Comparison of ENCODE assay signal across 1 cellular context in the genomic region with DNA sequence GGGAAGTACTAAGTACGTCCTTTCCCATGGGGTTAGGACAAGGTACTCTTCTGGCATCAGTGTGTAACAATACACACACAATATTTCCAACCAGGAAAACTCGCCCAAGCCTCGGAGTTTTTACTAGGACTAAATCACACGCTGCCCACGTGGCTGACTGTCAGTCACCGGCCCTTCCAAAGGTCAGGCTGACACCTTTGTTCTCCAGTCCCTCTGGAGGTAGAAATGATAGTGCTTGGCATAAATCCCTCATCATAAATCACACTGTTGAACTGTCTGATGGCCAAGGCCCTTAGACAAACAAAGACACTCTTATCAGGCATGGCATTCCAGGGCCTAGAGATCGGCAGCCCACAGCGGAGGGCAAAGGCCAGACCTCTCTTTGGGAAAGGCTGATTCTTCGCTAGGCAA.
TF ChIP-seq lines count a peak whose summit lies in the region.

No MANE protein-coding gene starts in this region.

TF ChIP-seq in HepG2, 621 proteins besides CTCF, POLR2A, EP300 and RAD21 (continued from another document and continues in another):
- TF ChIP-seq, protein P1, sequence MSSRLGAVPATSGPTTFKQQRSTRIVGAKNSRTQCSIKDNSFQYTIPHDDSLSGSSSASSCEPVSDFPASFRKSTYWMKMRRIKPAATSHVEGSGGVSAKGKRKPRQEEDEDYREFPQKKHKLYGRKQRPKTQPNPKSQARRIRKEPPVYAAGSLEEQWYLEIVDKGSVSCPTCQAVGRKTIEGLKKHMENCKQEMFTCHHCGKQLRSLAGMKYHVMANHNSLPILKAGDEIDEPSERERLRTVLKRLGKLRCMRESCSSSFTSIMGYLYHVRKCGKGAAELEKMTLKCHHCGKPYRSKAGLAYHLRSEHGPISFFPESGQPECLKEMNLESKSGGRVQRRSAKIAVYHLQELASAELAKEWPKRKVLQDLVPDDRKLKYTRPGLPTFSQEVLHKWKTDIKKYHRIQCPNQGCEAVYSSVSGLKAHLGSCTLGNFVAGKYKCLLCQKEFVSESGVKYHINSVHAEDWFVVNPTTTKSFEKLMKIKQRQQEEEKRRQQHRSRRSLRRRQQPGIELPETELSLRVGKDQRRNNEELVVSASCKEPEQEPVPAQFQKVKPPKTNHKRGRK (CRISPR knock-in tag; IDR thresholded peaks at IDR 0.05), result no peak
- no peak for TF ChIP-seq JARID2 (CRISPR knock-in tag; IDR thresholded peaks at IDR 0.05; ENCODE audit: insufficient replicate concordance)
- TF ChIP-seq, protein P2, sequence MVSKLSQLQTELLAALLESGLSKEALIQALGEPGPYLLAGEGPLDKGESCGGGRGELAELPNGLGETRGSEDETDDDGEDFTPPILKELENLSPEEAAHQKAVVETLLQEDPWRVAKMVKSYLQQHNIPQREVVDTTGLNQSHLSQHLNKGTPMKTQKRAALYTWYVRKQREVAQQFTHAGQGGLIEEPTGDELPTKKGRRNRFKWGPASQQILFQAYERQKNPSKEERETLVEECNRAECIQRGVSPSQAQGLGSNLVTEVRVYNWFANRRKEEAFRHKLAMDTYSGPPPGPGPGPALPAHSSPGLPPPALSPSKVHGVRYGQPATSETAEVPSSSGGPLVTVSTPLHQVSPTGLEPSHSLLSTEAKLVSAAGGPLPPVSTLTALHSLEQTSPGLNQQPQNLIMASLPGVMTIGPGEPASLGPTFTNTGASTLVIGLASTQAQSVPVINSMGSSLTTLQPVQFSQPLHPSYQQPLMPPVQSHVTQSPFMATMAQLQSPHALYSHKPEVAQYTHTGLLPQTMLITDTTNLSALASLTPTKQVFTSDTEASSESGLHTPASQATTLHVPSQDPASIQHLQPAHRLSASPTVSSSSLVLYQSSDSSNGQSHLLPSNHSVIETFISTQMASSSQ (IDR thresholded peaks at IDR 0.05; ENCODE audit: low read depth), result peak; percentile 23; the same call in 1 of the 2 replicates
- TF ChIP-seq, protein P2 (CRISPR knock-in tag; IDR thresholded peaks at IDR 0.05; ENCODE audit: borderline replicate concordance), result peak; percentile 34; the same call in 1 of the 2 replicates
- TF ChIP-seq ZNF329 (CRISPR knock-in tag; IDR thresholded peaks at IDR 0.05; ENCODE audit: low read depth), result no peak
- no peak for TF ChIP-seq TBP (CRISPR knock-in tag; IDR thresholded peaks at IDR 0.05)
- TF ChIP-seq HOXD1 (CRISPR knock-in tag; IDR thresholded peaks at IDR 0.05), result no peak
- peak; percentile 52 for TF ChIP-seq TBL1XR1 (IDR thresholded peaks at IDR 0.05; ENCODE audit: borderline replicate concordance, low read length, partially characterized antibody)
- peak; percentile 45; the same call in 1 of the 2 replicates for TF ChIP-seq MYC (CRISPR knock-in tag; IDR thresholded peaks at IDR 0.05; ENCODE audit: borderline replicate concordance)
- no peak for TF ChIP-seq ZNF720 (CRISPR knock-in tag; IDR thresholded peaks at IDR 0.05)
- TF ChIP-seq, protein P3, sequence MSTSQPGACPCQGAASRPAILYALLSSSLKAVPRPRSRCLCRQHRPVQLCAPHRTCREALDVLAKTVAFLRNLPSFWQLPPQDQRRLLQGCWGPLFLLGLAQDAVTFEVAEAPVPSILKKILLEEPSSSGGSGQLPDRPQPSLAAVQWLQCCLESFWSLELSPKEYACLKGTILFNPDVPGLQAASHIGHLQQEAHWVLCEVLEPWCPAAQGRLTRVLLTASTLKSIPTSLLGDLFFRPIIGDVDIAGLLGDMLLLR (CRISPR knock-in tag; IDR thresholded peaks at IDR 0.05), result no peak
- TF ChIP-seq, protein P4, sequence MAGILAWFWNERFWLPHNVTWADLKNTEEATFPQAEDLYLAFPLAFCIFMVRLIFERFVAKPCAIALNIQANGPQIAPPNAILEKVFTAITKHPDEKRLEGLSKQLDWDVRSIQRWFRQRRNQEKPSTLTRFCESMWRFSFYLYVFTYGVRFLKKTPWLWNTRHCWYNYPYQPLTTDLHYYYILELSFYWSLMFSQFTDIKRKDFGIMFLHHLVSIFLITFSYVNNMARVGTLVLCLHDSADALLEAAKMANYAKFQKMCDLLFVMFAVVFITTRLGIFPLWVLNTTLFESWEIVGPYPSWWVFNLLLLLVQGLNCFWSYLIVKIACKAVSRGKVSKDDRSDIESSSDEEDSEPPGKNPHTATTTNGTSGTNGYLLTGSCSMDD (CRISPR knock-in tag; IDR thresholded peaks at IDR 0.05), result no peak
- TF ChIP-seq, protein P5, sequence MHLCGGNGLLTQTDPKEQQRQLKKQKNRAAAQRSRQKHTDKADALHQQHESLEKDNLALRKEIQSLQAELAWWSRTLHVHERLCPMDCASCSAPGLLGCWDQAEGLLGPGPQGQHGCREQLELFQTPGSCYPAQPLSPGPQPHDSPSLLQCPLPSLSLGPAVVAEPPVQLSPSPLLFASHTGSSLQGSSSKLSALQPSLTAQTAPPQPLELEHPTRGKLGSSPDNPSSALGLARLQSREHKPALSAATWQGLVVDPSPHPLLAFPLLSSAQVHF (CRISPR knock-in tag; IDR thresholded peaks at IDR 0.05), result no peak
- TF ChIP-seq ZNF558 (CRISPR knock-in tag; IDR thresholded peaks at IDR 0.05; ENCODE audit: borderline replicate concordance), result no peak; the same call in 1 of the 2 replicates
- TF ChIP-seq TAF1 (CRISPR knock-in tag; IDR thresholded peaks at IDR 0.05), result no peak
- no peak for TF ChIP-seq ZNF501 (CRISPR knock-in tag; IDR thresholded peaks at IDR 0.05)
- no peak for TF ChIP-seq ZNF510 (CRISPR knock-in tag; IDR thresholded peaks at IDR 0.05; ENCODE audit: low read depth)
- TF ChIP-seq RARG (CRISPR knock-in tag; IDR thresholded peaks at IDR 0.05; ENCODE audit: low read depth), result no peak
- no peak for TF ChIP-seq ZNF546 (CRISPR knock-in tag; conservative IDR thresholded peaks at IDR 0.05)
- TF ChIP-seq ARNT2 (CRISPR knock-in tag; IDR thresholded peaks at IDR 0.05; ENCODE audit: low read depth), result peak; percentile 67
- no peak for TF ChIP-seq IKZF1 (IDR thresholded peaks at IDR 0.05)
- TF ChIP-seq, protein P6, sequence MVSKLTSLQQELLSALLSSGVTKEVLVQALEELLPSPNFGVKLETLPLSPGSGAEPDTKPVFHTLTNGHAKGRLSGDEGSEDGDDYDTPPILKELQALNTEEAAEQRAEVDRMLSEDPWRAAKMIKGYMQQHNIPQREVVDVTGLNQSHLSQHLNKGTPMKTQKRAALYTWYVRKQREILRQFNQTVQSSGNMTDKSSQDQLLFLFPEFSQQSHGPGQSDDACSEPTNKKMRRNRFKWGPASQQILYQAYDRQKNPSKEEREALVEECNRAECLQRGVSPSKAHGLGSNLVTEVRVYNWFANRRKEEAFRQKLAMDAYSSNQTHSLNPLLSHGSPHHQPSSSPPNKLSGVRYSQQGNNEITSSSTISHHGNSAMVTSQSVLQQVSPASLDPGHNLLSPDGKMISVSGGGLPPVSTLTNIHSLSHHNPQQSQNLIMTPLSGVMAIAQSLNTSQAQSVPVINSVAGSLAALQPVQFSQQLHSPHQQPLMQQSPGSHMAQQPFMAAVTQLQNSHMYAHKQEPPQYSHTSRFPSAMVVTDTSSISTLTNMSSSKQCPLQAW (CRISPR knock-in tag; IDR thresholded peaks at IDR 0.05), result peak; percentile 70
- TF ChIP-seq GLI4 (CRISPR knock-in tag; IDR thresholded peaks at IDR 0.05; ENCODE audit: borderline replicate concordance), result no peak
- TF ChIP-seq, protein P7, sequence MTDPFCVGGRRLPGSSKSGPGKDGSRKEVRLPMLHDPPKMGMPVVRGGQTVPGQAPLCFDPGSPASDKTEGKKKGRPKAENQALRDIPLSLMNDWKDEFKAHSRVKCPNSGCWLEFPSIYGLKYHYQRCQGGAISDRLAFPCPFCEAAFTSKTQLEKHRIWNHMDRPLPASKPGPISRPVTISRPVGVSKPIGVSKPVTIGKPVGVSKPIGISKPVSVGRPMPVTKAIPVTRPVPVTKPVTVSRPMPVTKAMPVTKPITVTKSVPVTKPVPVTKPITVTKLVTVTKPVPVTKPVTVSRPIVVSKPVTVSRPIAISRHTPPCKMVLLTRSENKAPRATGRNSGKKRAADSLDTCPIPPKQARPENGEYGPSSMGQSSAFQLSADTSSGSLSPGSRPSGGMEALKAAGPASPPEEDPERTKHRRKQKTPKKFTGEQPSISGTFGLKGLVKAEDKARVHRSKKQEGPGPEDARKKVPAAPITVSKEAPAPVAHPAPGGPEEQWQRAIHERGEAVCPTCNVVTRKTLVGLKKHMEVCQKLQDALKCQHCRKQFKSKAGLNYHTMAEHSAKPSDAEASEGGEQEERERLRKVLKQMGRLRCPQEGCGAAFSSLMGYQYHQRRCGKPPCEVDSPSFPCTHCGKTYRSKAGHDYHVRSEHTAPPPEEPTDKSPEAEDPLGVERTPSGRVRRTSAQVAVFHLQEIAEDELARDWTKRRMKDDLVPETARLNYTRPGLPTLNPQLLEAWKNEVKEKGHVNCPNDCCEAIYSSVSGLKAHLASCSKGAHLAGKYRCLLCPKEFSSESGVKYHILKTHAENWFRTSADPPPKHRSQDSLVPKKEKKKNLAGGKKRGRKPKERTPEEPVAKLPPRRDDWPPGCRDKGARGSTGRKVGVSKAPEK (CRISPR knock-in tag; IDR thresholded peaks at IDR 0.05; ENCODE audit: borderline replicate concordance), result no peak
- TF ChIP-seq, protein P8, sequence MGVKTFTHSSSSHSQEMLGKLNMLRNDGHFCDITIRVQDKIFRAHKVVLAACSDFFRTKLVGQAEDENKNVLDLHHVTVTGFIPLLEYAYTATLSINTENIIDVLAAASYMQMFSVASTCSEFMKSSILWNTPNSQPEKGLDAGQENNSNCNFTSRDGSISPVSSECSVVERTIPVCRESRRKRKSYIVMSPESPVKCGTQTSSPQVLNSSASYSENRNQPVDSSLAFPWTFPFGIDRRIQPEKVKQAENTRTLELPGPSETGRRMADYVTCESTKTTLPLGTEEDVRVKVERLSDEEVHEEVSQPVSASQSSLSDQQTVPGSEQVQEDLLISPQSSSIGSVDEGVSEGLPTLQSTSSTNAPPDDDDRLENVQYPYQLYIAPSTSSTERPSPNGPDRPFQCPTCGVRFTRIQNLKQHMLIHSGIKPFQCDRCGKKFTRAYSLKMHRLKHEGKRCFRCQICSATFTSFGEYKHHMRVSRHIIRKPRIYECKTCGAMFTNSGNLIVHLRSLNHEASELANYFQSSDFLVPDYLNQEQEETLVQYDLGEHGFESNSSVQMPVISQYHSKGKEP (CRISPR knock-in tag; IDR thresholded peaks at IDR 0.05), result no peak
- peak; percentile 69 for TF ChIP-seq TCF7 (IDR thresholded peaks at IDR 0.05; ENCODE audit: low read depth)
- TF ChIP-seq, protein P9, sequence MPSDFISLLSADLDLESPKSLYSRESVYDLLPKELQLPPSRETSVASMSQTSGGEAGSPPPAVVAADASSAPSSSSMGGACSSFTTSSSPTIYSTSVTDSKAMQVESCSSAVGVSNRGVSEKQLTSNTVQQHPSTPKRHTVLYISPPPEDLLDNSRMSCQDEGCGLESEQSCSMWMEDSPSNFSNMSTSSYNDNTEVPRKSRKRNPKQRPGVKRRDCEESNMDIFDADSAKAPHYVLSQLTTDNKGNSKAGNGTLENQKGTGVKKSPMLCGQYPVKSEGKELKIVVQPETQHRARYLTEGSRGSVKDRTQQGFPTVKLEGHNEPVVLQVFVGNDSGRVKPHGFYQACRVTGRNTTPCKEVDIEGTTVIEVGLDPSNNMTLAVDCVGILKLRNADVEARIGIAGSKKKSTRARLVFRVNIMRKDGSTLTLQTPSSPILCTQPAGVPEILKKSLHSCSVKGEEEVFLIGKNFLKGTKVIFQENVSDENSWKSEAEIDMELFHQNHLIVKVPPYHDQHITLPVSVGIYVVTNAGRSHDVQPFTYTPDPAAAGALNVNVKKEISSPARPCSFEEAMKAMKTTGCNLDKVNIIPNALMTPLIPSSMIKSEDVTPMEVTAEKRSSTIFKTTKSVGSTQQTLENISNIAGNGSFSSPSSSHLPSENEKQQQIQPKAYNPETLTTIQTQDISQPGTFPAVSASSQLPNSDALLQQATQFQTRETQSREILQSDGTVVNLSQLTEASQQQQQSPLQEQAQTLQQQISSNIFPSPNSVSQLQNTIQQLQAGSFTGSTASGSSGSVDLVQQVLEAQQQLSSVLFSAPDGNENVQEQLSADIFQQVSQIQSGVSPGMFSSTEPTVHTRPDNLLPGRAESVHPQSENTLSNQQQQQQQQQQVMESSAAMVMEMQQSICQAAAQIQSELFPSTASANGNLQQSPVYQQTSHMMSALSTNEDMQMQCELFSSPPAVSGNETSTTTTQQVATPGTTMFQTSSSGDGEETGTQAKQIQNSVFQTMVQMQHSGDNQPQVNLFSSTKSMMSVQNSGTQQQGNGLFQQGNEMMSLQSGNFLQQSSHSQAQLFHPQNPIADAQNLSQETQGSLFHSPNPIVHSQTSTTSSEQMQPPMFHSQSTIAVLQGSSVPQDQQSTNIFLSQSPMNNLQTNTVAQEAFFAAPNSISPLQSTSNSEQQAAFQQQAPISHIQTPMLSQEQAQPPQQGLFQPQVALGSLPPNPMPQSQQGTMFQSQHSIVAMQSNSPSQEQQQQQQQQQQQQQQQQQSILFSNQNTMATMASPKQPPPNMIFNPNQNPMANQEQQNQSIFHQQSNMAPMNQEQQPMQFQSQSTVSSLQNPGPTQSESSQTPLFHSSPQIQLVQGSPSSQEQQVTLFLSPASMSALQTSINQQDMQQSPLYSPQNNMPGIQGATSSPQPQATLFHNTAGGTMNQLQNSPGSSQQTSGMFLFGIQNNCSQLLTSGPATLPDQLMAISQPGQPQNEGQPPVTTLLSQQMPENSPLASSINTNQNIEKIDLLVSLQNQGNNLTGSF (CRISPR knock-in tag; IDR thresholded peaks at IDR 0.05), result no peak
- TF ChIP-seq, protein P10, sequence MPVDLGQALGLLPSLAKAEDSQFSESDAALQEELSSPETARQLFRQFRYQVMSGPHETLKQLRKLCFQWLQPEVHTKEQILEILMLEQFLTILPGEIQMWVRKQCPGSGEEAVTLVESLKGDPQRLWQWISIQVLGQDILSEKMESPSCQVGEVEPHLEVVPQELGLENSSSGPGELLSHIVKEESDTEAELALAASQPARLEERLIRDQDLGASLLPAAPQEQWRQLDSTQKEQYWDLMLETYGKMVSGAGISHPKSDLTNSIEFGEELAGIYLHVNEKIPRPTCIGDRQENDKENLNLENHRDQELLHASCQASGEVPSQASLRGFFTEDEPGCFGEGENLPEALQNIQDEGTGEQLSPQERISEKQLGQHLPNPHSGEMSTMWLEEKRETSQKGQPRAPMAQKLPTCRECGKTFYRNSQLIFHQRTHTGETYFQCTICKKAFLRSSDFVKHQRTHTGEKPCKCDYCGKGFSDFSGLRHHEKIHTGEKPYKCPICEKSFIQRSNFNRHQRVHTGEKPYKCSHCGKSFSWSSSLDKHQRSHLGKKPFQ (CRISPR knock-in tag; IDR thresholded peaks at IDR 0.05; ENCODE audit: insufficient replicate concordance), result no peak
- TF ChIP-seq, protein P11, sequence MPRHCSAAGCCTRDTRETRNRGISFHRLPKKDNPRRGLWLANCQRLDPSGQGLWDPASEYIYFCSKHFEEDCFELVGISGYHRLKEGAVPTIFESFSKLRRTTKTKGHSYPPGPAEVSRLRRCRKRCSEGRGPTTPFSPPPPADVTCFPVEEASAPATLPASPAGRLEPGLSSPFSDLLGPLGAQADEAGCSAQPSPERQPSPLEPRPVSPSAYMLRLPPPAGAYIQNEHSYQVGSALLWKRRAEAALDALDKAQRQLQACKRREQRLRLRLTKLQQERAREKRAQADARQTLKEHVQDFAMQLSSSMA (CRISPR knock-in tag; IDR thresholded peaks at IDR 0.05), result no peak
- TF ChIP-seq ZNF382 (CRISPR knock-in tag; IDR thresholded peaks at IDR 0.05; ENCODE audit: borderline replicate concordance), result no peak
- no peak for TF ChIP-seq ZSCAN29 (CRISPR knock-in tag; conservative IDR thresholded peaks at IDR 0.05)
- no peak; the same call in 1 of the 2 replicates for TF ChIP-seq GATA4 (IDR thresholded peaks at IDR 0.05; ENCODE audit: borderline replicate concordance, low read depth)
